Comparison of ENCODE assay signal across 18 cellular contexts in genomic region chr6:143128346-143129015, GRCh38.
DNase-seq lines count a peak whose midpoint lies in the region; ATAC-seq and TF ChIP-seq lines count a peak whose summit lies in the region.
"Had no signal": no experiment of that assay in that cellular context is flagged by ENCODE, and none has a peak within 500 bp of the region (broad histone marks: within the 10 kb centered on the region; RNA-seq: fewer than 3 reads in every experiment).

No MANE protein-coding gene starts in this region.

- ATAC-seq in HG03097 (IDR thresholded peaks at IDR 0.05; ENCODE audit: low FRiP score, unreplicated experiment) (no peak), body of pancreas (no peak)
- ATAC-seq: GM23338, HCT116, K562, PC-3 had no signal

- H3K36me3 Mint-ChIP-seq in osteocyte (ENCODE audit: unreplicated experiment) = peaks cover 18% of the 10 kb centered on the region

- peaks cover 18% of the 10 kb centered on the region for H3K9me3 Mint-ChIP-seq in osteocyte (ENCODE audit: unreplicated experiment)

- peak overlapping the region; percentile 76 for H3K27ac Mint-ChIP-seq in osteocyte (ENCODE audit: unreplicated experiment)
- H3K27ac Mint-ChIP-seq: GM23338 had no signal

- H3K27me3 ChIP-seq in body of pancreas = no peaks in the 10 kb centered on the region
- H3K27me3 ChIP-seq: SJSA1 had no signal

- H3K27me3 Mint-ChIP-seq in osteocyte (ENCODE audit: unreplicated experiment) = no peaks in the 10 kb centered on the region

- H3K9me3 ChIP-seq in body of pancreas = peaks cover 0 to 12% (median 0%) of the 10 kb centered on the region in 3 donors
- H3K9me3 ChIP-seq: SJSA1 had no signal

- H3K4me1 Mint-ChIP-seq in osteocyte (ENCODE audit: unreplicated experiment) = peaks cover 46% of the 10 kb centered on the region
- H3K4me1 Mint-ChIP-seq: GM23338 had no signal

- H3K4me3 ChIP-seq in body of pancreas = no peak overlapping the region
- H3K4me3 ChIP-seq: GM23338, K562, SJSA1 had no signal

- WGBS in body of pancreas, 2 donors = 88 to 98% methylated on average over 2 of the region's 2 CpGs

- no peaks in the 10 kb centered on the region for H3K36me3 ChIP-seq in body of pancreas (replicated peaks in 1 of 2; ENCODE audit: insufficient read depth in 1 of 2, low read depth in 2 of 2)
- H3K36me3 ChIP-seq: SJSA1 had no signal

- H3K4me3 Mint-ChIP-seq in osteocyte (ENCODE audit: unreplicated experiment) = no peak overlapping the region
- H3K4me3 Mint-ChIP-seq: GM23338 had no signal

- H3K27ac ChIP-seq in body of pancreas = no peak overlapping the region
- H3K27ac ChIP-seq: RWPE1, SJSA1 had no signal

- H3K4me1 ChIP-seq in body of pancreas = no peaks in the 10 kb centered on the region
- H3K4me1 ChIP-seq: Caco-2 had no signal

- no peak for TF ChIP-seq CTCF in osteocyte (IDR thresholded peaks at IDR 0.05)
- no peak for TF ChIP-seq CTCF in body of pancreas (IDR thresholded peaks at IDR 0.05)

- intact Hi-C loops in body of pancreas (cut with DNase I) = no loop called here

- no peak for TF ChIP-seq POLR2A in body of pancreas (IDR thresholded peaks at IDR 0.05)

- DNase-seq in DMS79 treated with DMSO at 0.1 percent for 48 hours (lab: John Stamatoyannopoulos, UW) = peak; percentile 46
- peak; percentile 56 to 77 for DNase-seq in NCI-H446 (lab: John Stamatoyannopoulos, UW)
- peak; percentile 6 to 68 for DNase-seq in cerebellar nuclear complex (lab: John Stamatoyannopoulos, UW)
- DNase-seq in osteocyte (ENCODE audit: extremely low spot score, unreplicated experiment) = no peak
- DNase-seq in NCI-H748 (lab: John Stamatoyannopoulos, UW; ENCODE audit: unreplicated experiment) = no peak
- no peak for DNase-seq in body of pancreas
- DNase-seq: Caco-2, GF-D8, MV-4-11, NCI-H1930, NCI-H526 treated with DMSO at 0.1 percent for 48 hours, PC-3 had no signal

Comparison
In these comparisons a context has a peak if more than half of its experiments do, and no peak if none do; other contexts are left out.
1. DNase-seq: peak in DMS79 treated with DMSO at 0.1 percent for 48 hours (single experiment), NCI-H446 (2 of 2) and cerebellar nuclear complex (2 of 2); none in osteocyte (single experiment), NCI-H748 (single experiment) and body of pancreas (0 of 4).